ENCODE assay signal across 16 cellular contexts in the genomic region with DNA sequence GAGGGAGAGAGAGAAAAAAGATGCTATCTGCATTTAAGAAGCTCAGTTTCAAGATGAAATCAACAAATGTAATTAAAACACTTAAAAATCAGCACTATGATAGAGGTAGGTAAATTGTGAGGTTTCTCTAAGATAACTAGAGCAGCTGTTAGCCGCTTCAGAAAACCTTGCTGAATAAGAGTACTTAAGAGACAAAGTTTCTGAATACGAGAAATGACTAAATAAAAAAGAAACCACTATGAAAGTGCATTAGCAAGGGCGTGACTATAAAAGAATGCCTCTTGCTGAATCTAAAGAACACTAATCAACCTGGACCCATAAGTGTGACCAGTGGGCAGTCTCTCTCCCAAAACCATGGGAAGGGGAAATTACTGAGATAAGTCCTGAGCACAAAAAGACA. TPM values are rescaled to one million over a fixed set of nuclear protein-coding genes. Genes with fewer than 3 reads are reported as not detected.
DNase-seq lines count a peak whose midpoint lies in the region; ATAC-seq lines count a peak whose summit lies in the region.
"Had no signal": no experiment of that assay in that cellular context is flagged by ENCODE, and none has a peak within 500 bp of the region (broad histone marks: within the 10 kb centered on the region; RNA-seq: fewer than 3 reads in every experiment).

No MANE protein-coding gene starts in this region.

- no peak for ATAC-seq in activated naive CD8-positive, alpha-beta T cell treated with anti-CD3 and anti-CD28 coated beads, Interleukin-2, amount 50 U/mL, for 24 hours
- ATAC-seq in HG02610 (IDR thresholded peaks at IDR 0.05; ENCODE audit: unreplicated experiment) (peak; percentile 65), HG03571 (IDR thresholded peaks at IDR 0.05; ENCODE audit: unreplicated experiment) (peak; percentile 52), sciatic nerve (no peak)
- ATAC-seq in natural killer cell treated with Interleukin-12 subunit alpha and Interleukin-12 subunit beta and Interleukin-15 and Interleukin-18, amount 100 ng/mL, for 72 hours, result no peak
- ATAC-seq: left lobe of liver had no signal

- no peaks in the 10 kb centered on the region for H3K9me3 Mint-ChIP-seq in activated naive CD8-positive, alpha-beta T cell treated with anti-CD3 and anti-CD28 coated beads, Interleukin-2, amount 50 U/mL, for 24 hours
- no peaks in the 10 kb centered on the region for H3K9me3 Mint-ChIP-seq in activated naive CD8-positive, alpha-beta T cell treated with anti-CD3 and anti-CD28 coated beads for 36 hours
- H3K9me3 Mint-ChIP-seq in natural killer cell treated with Interleukin-12 subunit alpha and Interleukin-12 subunit beta and Interleukin-15 and Interleukin-18, amount 100 ng/mL, for 72 hours, result no peaks in the 10 kb centered on the region
- H3K9me3 Mint-ChIP-seq: central memory CD8-positive, alpha-beta T cell; endodermal cell had no signal

- intact Hi-C loops in sciatic nerve (cut with DNase I), result no loop called here

- H3K27ac Mint-ChIP-seq in activated naive CD8-positive, alpha-beta T cell treated with anti-CD3 and anti-CD28 coated beads, Interleukin-2, amount 50 U/mL, for 24 hours, result peak overlapping the region; percentile 49
- no peak overlapping the region for H3K27ac Mint-ChIP-seq in activated naive CD8-positive, alpha-beta T cell treated with anti-CD3 and anti-CD28 coated beads for 36 hours
- no peak overlapping the region for H3K27ac Mint-ChIP-seq in natural killer cell treated with Interleukin-12 subunit alpha and Interleukin-12 subunit beta and Interleukin-15 and Interleukin-18, amount 100 ng/mL, for 72 hours
- H3K27ac Mint-ChIP-seq: endodermal cell had no signal

- no peak overlapping the region for H3K4me3 Mint-ChIP-seq in activated naive CD8-positive, alpha-beta T cell treated with anti-CD3 and anti-CD28 coated beads, Interleukin-2, amount 50 U/mL, for 24 hours
- no peak overlapping the region for H3K4me3 Mint-ChIP-seq in activated naive CD8-positive, alpha-beta T cell treated with anti-CD3 and anti-CD28 coated beads for 36 hours
- no peak overlapping the region for H3K4me3 Mint-ChIP-seq in natural killer cell treated with Interleukin-12 subunit alpha and Interleukin-12 subunit beta and Interleukin-15 and Interleukin-18, amount 100 ng/mL, for 72 hours
- H3K4me3 Mint-ChIP-seq: central memory CD8-positive, alpha-beta T cell; endodermal cell had no signal

- no peak for DNase-seq in activated naive CD8-positive, alpha-beta T cell treated with anti-CD3 and anti-CD28 coated beads, Interleukin-2, amount 50 U/mL, for 24 hours
- DNase-seq in activated naive CD8-positive, alpha-beta T cell treated with anti-CD3 and anti-CD28 coated beads for 36 hours, result no peak
- no peak for DNase-seq in effector CD8-positive, alpha-beta T cell (lab: John Stamatoyannopoulos, UW)
- no peak for DNase-seq in sciatic nerve (ENCODE audit: low spot score)
- no peak for DNase-seq in HuH-7.5 (ENCODE audit: low spot score)
- DNase-seq in natural killer cell treated with Interleukin-12 subunit alpha and Interleukin-12 subunit beta and Interleukin-15 and Interleukin-18, amount 100 ng/mL, for 72 hours (ENCODE audit: low spot score), result no peak
- DNase-seq: activated CD4-positive, alpha-beta T cell treated with anti-CD3 and anti-CD28 coated beads for 48 hours; activated T-cell treated with anti-CD3 and anti-CD28 coated beads for 4 hours; endodermal cell; H7; NCI-H82; small intestine had no signal

- peaks cover 5% of the 10 kb centered on the region for H3K4me1 Mint-ChIP-seq in activated naive CD8-positive, alpha-beta T cell treated with anti-CD3 and anti-CD28 coated beads, Interleukin-2, amount 50 U/mL, for 24 hours
- peaks cover 1% of the 10 kb centered on the region for H3K4me1 Mint-ChIP-seq in activated naive CD8-positive, alpha-beta T cell treated with anti-CD3 and anti-CD28 coated beads for 36 hours
- H3K4me1 Mint-ChIP-seq in natural killer cell treated with Interleukin-12 subunit alpha and Interleukin-12 subunit beta and Interleukin-15 and Interleukin-18, amount 100 ng/mL, for 72 hours (ENCODE audit: low read depth in 2 of 2), result no peaks in the 10 kb centered on the region
- H3K4me1 Mint-ChIP-seq: central memory CD8-positive, alpha-beta T cell; endodermal cell had no signal

- H3K27me3 Mint-ChIP-seq in activated naive CD8-positive, alpha-beta T cell treated with anti-CD3 and anti-CD28 coated beads, Interleukin-2, amount 50 U/mL, for 24 hours, result no peaks in the 10 kb centered on the region
- no peaks in the 10 kb centered on the region for H3K27me3 Mint-ChIP-seq in activated naive CD8-positive, alpha-beta T cell treated with anti-CD3 and anti-CD28 coated beads for 36 hours
- no peaks in the 10 kb centered on the region for H3K27me3 Mint-ChIP-seq in natural killer cell treated with Interleukin-12 subunit alpha and Interleukin-12 subunit beta and Interleukin-15 and Interleukin-18, amount 100 ng/mL, for 72 hours
- H3K27me3 Mint-ChIP-seq: central memory CD8-positive, alpha-beta T cell had no signal

- H3K36me3 Mint-ChIP-seq in activated naive CD8-positive, alpha-beta T cell treated with anti-CD3 and anti-CD28 coated beads, Interleukin-2, amount 50 U/mL, for 24 hours (ENCODE audit: low read depth), result peaks cover 62% of the 10 kb centered on the region
- H3K36me3 Mint-ChIP-seq in activated naive CD8-positive, alpha-beta T cell treated with anti-CD3 and anti-CD28 coated beads for 36 hours, result peaks cover 31% of the 10 kb centered on the region
- peaks cover 29% of the 10 kb centered on the region for H3K36me3 Mint-ChIP-seq in natural killer cell treated with Interleukin-12 subunit alpha and Interleukin-12 subunit beta and Interleukin-15 and Interleukin-18, amount 100 ng/mL, for 72 hours

RNA-seq across cellular contexts. Expression of gene IQCB1, which starts 41.8 kb away (rescaled TPM):
- total RNA-seq in activated naive CD8-positive, alpha-beta T cell treated with anti-CD3 and anti-CD28 coated beads for 36 hours, result 10 to 100 TPM; 35.0 to 39.3 TPM
- total RNA-seq in sciatic nerve, result 22.7 TPM
- total RNA-seq in natural killer cell treated with Interleukin-12 subunit alpha and Interleukin-12 subunit beta and Interleukin-15 and Interleukin-18, amount 100 ng/mL, for 72 hours, result 10 to 100 TPM; 33.1 to 56.7 TPM

RNA-seq across cellular contexts. Expression of gene EAF2, which starts 41.9 kb away (rescaled TPM):
- total RNA-seq in activated naive CD8-positive, alpha-beta T cell treated with anti-CD3 and anti-CD28 coated beads for 36 hours, result 10 to 100 TPM; 13.9 to 15.0 TPM
- 7.1 TPM for total RNA-seq in sciatic nerve
- 10 to 100 TPM in 1 of 2 donors, 1 to 10 TPM in 1; 9.6 to 12.9 TPM for total RNA-seq in natural killer cell treated with Interleukin-12 subunit alpha and Interleukin-12 subunit beta and Interleukin-15 and Interleukin-18, amount 100 ng/mL, for 72 hours

RNA-seq across cellular contexts. Expression of gene GOLGB1, which starts 43.5 kb away (rescaled TPM):
- 10 to 100 TPM; 14.0 to 15.3 TPM for total RNA-seq in activated naive CD8-positive, alpha-beta T cell treated with anti-CD3 and anti-CD28 coated beads for 36 hours
- 73.4 TPM for total RNA-seq in sciatic nerve
- total RNA-seq in natural killer cell treated with Interleukin-12 subunit alpha and Interleukin-12 subunit beta and Interleukin-15 and Interleukin-18, amount 100 ng/mL, for 72 hours, result 10 to 100 TPM; 34.9 to 43.5 TPM

Comparison
In these comparisons a context has a peak if more than half of its experiments do, and no peak if none do; other contexts are left out.
1. ATAC-seq: peak in HG02610 (single experiment) and HG03571 (single experiment); none in activated naive CD8-positive, alpha-beta T cell treated with anti-CD3 and anti-CD28 coated beads, Interleukin-2, amount 50 U/mL, for 24 hours (single experiment), sciatic nerve (single experiment) and natural killer cell treated with Interleukin-12 subunit alpha and Interleukin-12 subunit beta and Interleukin-15 and Interleukin-18, amount 100 ng/mL, for 72 hours (0 of 2).